ENCODE assay signal across 15 cellular contexts in the genomic region with DNA sequence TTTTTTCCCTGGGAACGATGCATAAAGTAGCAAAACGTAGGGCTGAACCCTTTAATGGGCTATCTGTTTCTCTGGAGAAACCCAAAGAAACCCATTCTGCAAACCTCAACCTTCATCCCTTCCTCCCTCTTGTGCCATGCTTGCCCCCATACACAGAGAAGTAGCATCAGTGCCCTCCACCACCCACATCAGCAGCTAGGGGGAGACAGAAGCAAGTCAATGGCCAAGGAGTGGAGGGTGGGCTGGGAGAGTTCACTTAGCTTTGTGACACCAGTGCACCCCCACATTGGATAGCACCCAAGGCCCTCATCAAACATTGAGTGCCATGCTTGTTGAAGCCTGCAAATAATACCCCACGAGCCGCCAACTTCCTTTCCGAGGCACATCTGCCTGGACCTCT.
DNase-seq lines count a peak whose midpoint lies in the region; ATAC-seq and TF ChIP-seq lines count a peak whose summit lies in the region.
"Had no signal": no experiment of that assay in that cellular context is flagged by ENCODE, and none has a peak within 500 bp of the region (broad histone marks: within the 10 kb centered on the region; RNA-seq: fewer than 3 reads in every experiment).

No MANE protein-coding gene starts in this region.

- no peaks in the 10 kb centered on the region for H3K79me1 ChIP-seq in mesendoderm (ENCODE audit: low read length)

- WGBS in mesendoderm (ENCODE audit: extremely low coverage, insufficient coverage, low lambda C conversion rate), result no CpG with 5 or more reads among the region's 5 CpGs

- H4K20me1 ChIP-seq in HCT116 (ENCODE audit: insufficient read depth), result no peaks in the 10 kb centered on the region

- ATAC-seq in HCT116 (peak; percentile 70; the same call in 1 of the 2 replicates), SK-N-SH treated with all-trans-retinoic acid at 6 μM for 48 hours (peak; percentile 64), GM18861 (IDR thresholded peaks at IDR 0.05; ENCODE audit: unreplicated experiment) (no peak), gastrocnemius medialis (no peak)
- ATAC-seq: natural killer cell treated with Interleukin-12 subunit alpha and Interleukin-12 subunit beta and Interleukin-15 and Interleukin-18, amount 100 ng/mL, for 72 hours had no signal

- H3K4me3 ChIP-seq in HCT116 (replicated peaks in 1 of 2; ENCODE audit: low read depth in 1 of 2, low read length in 2 of 2) (no peak overlapping the region), mesendoderm (ENCODE audit: low read length) (no peak overlapping the region), gastrocnemius medialis (no peak overlapping the region)

- no peak overlapping the region for H3K4me2 ChIP-seq in HCT116 (ENCODE audit: low read length)
- H3K4me2 ChIP-seq in mesendoderm (ENCODE audit: low read length), result no peak overlapping the region

- H2BK120ac ChIP-seq in mesendoderm (ENCODE audit: low read depth, low read length), result no peak overlapping the region

- H3K23ac ChIP-seq in mesendoderm (ENCODE audit: low read length), result no peak overlapping the region

- peak overlapping the region; percentile 20 for H2AK5ac ChIP-seq in mesendoderm (ENCODE audit: low read length)

- in situ Hi-C loops in gastrocnemius medialis (cut with MboI; ENCODE audit: low sequenced_read_pairs in 4 of 4), result no loop called here

- RAD21 ChIA-PET in HCT116 (lab: Charles Lee; ENCODE audit: low non-redundant PET in 1 of 2, low total read pairs in 2 of 2, uncharacterized antibody in 2 of 2, unreplicated experiment in 2 of 2), result no interaction called here

- H3K79me2 ChIP-seq in HCT116 (ENCODE audit: insufficient read depth, low read length) (no peaks in the 10 kb centered on the region), mesendoderm (ENCODE audit: control insufficient read depth, insufficient read depth, low read length) (no peaks in the 10 kb centered on the region)

- peak overlapping the region; percentile 43 for H3K56ac ChIP-seq in mesendoderm (ENCODE audit: low read length)

- H3K4ac ChIP-seq in mesendoderm (ENCODE audit: low read depth, low read length), result peak overlapping the region; percentile 41

- intact Hi-C loops in HCT116 (cut with micrococcal nuclease) (loop anchor here (2.0 to 10.0 kb wide), 2 partner anchors 243 to 281 kb away; partner anchors contain the start of gene ABCC12), gastrocnemius medialis (cut with DNase I; ENCODE audit: low total_unique reads) (no loop called here)

- H3K27ac ChIP-seq in HCT116 (ENCODE audit: low read depth, low read length) (no peak overlapping the region), mesendoderm (ENCODE audit: low read depth, low read length) (peak overlapping the region; percentile 39), gastrocnemius medialis (no peak overlapping the region)

- no peak overlapping the region for H2AFZ ChIP-seq in HCT116 (ENCODE audit: low read depth, low read length, poor library complexity, severe bottlenecking)

- TF ChIP-seq RAD21 in HCT116 (IDR thresholded peaks at IDR 0.05; ENCODE audit: low read depth), result peak; percentile 53

- no peaks in the 10 kb centered on the region for H3K9me3 ChIP-seq in HCT116 (ENCODE audit: control insufficient read depth in 1 of 2, insufficient read depth in 1 of 2, low read depth in 1 of 2, low read length in 2 of 2)
- H3K9me3 ChIP-seq in gastrocnemius medialis, result no peaks in the 10 kb centered on the region

- H3K27me3 ChIP-seq in HCT116 (ENCODE audit: insufficient read depth, low read length) (peaks cover 19% of the 10 kb centered on the region; the same call in 1 of the 2 replicates), mesendoderm (ENCODE audit: insufficient read depth, low read length, poor library complexity) (no peaks in the 10 kb centered on the region), gastrocnemius medialis (no peaks in the 10 kb centered on the region)

- CTCF ChIA-PET in HCT116 (lab: Charles Lee), result interaction anchor here (0.9 to 2.1 kb wide), 2 partner anchors 14 to 291 kb away, joined by 3 to 6 read pairs; no protein-coding TSS in a partner anchor

- no peaks in the 10 kb centered on the region for H3K9me2 ChIP-seq in HCT116 (ENCODE audit: insufficient read depth)

- DNase-seq in DMS 273 (lab: John Stamatoyannopoulos, UW; ENCODE audit: unreplicated experiment), result peak; percentile 47
- DNase-seq in DMS 273 treated with DMSO at 0.1 percent for 48 hours (lab: John Stamatoyannopoulos, UW), result no peak
- no peak for DNase-seq in HCT116 (ENCODE audit: low read depth, low spot score)
- DNase-seq in mesendoderm, result no peak
- DNase-seq in gastrocnemius medialis, result no peak
- DNase-seq in GM03348 (ENCODE audit: low spot score), result no peak
- DNase-seq: 8988T; activated T-cell treated with anti-CD3 and anti-CD28 coated beads, Interleukin-2, amount 50 U/mL, for 24 hours; HCEC 1CT; kidney; NCI-H1048; T1000 had no signal

- no TSS peak for BruUV-seq in HCT116 (replicated peaks; lab: Mats Ljungman, UMichigan)

- peak overlapping the region; percentile 31 for H3K18ac ChIP-seq in mesendoderm (ENCODE audit: low read length)

- peak overlapping the region; percentile 69 for H2BK5ac ChIP-seq in mesendoderm (ENCODE audit: low read length)

- TF ChIP-seq CTCF in HCT116 (IDR thresholded peaks at IDR 0.05 in 2 of 3, conservative IDR thresholded peaks at IDR 0.05 in 1 of 3; ENCODE audit: borderline replicate concordance in 1 of 3, insufficient read depth in 1 of 3, low read depth in 2 of 3, low read length in 2 of 3), result peak; percentile 26 to 70 (median 61); a peak in 5 of 6 replicates
- TF ChIP-seq CTCF in gastrocnemius medialis (IDR thresholded peaks at IDR 0.05 in 4 of 5, conservative IDR thresholded peaks at IDR 0.05 in 1 of 5), result no peak

- no peak overlapping the region for H4K8ac ChIP-seq in mesendoderm (ENCODE audit: low read depth, low read length)

- no peak overlapping the region for H3K9ac ChIP-seq in HCT116 (ENCODE audit: low read length)
- H3K9ac ChIP-seq in mesendoderm (ENCODE audit: low read length), result no peak overlapping the region

- no peak overlapping the region for H4K5ac ChIP-seq in mesendoderm (ENCODE audit: low read length)

- H3K36me3 ChIP-seq in HCT116 (ENCODE audit: control insufficient read depth in 1 of 2, insufficient read depth in 2 of 2, low read length in 2 of 2) (no peaks in the 10 kb centered on the region), mesendoderm (ENCODE audit: control insufficient read depth, insufficient read depth, low read length) (no peaks in the 10 kb centered on the region), gastrocnemius medialis (no peaks in the 10 kb centered on the region)

- TF ChIP-seq POLR2A in HCT116 (IDR thresholded peaks at IDR 0.05; ENCODE audit: borderline replicate concordance, extremely low read depth, insufficient read depth, insufficient read length), result no peak
- TF ChIP-seq POLR2A in gastrocnemius medialis (IDR thresholded peaks at IDR 0.05), result no peak

- H2BK15ac ChIP-seq in mesendoderm (replicated peaks; ENCODE audit: low read depth), result no peak overlapping the region

- POLR2A ChIA-PET in HCT116 (lab: Charles Lee), result no interaction called here

- H3K4me1 ChIP-seq in HCT116 (ENCODE audit: control insufficient read depth in 1 of 2, insufficient read depth in 2 of 2, low read length in 2 of 2) (no peaks in the 10 kb centered on the region), mesendoderm (ENCODE audit: control insufficient read depth, low read depth, low read length) (peaks cover 18% of the 10 kb centered on the region), gastrocnemius medialis (no peaks in the 10 kb centered on the region)

TF ChIP-seq in HCT116, 20 proteins besides CTCF, POLR2A, EP300 and RAD21 (continues in another document):
- TF ChIP-seq MAX (IDR thresholded peaks at IDR 0.05) (no peak), ZFX (IDR thresholded peaks at IDR 0.05) (no peak), EZH2phosphoT487 (IDR thresholded peaks at IDR 0.05; ENCODE audit: borderline replicate concordance) (no peak), SIN3A (IDR thresholded peaks at IDR 0.05; ENCODE audit: low read depth) (no peak), JUND (IDR thresholded peaks at IDR 0.05) (no peak)

TF ChIP-seq in SK-N-SH treated with all-trans-retinoic acid at 6 μM for 48 hours, 23 proteins besides CTCF, POLR2A, EP300 and RAD21 (continues in another document):
- no peak for TF ChIP-seq TCF4 (CRISPR knock-in tag; IDR thresholded peaks at IDR 0.05; ENCODE audit: borderline replicate concordance)
- TF ChIP-seq ZNF565 (CRISPR knock-in tag; conservative IDR thresholded peaks at IDR 0.05; ENCODE audit: low read depth), result no peak
- TF ChIP-seq RARB (CRISPR knock-in tag; IDR thresholded peaks at IDR 0.05), result no peak
- no peak for TF ChIP-seq POU6F1 (CRISPR knock-in tag; IDR thresholded peaks at IDR 0.05; ENCODE audit: borderline replicate concordance, low read depth)
- TF ChIP-seq SNAI2 (CRISPR knock-in tag; IDR thresholded peaks at IDR 0.05), result no peak
- no peak for TF ChIP-seq ZNF70 (CRISPR knock-in tag; IDR thresholded peaks at IDR 0.05)
- TF ChIP-seq, protein P1, sequence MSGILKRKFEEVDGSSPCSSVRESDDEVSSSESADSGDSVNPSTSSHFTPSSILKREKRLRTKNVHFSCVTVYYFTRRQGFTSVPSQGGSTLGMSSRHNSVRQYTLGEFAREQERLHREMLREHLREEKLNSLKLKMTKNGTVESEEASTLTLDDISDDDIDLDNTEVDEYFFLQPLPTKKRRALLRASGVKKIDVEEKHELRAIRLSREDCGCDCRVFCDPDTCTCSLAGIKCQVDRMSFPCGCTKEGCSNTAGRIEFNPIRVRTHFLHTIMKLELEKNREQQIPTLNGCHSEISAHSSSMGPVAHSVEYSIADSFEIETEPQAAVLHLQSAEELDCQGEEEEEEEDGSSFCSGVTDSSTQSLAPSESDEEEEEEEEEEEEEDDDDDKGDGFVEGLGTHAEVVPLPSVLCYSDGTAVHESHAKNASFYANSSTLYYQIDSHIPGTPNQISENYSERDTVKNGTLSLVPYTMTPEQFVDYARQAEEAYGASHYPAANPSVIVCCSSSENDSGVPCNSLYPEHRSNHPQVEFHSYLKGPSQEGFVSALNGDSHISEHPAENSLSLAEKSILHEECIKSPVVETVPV (CRISPR knock-in tag; IDR thresholded peaks at IDR 0.05), result no peak
- TF ChIP-seq ZFP3 (CRISPR knock-in tag; IDR thresholded peaks at IDR 0.05), result no peak

Comparison
In these comparisons a context has a peak if more than half of its experiments do, and no peak if none do; other contexts are left out.
1. ATAC-seq: peak in HCT116 (single experiment) and SK-N-SH treated with all-trans-retinoic acid at 6 μM for 48 hours (single experiment); none in GM18861 (single experiment) and gastrocnemius medialis (0 of 2).
2. CTCF ChIP-seq: peak in HCT116 (3 of 3); none in gastrocnemius medialis (0 of 5).